Comparison of ENCODE assay signal across 9 cellular contexts in the genomic region with DNA sequence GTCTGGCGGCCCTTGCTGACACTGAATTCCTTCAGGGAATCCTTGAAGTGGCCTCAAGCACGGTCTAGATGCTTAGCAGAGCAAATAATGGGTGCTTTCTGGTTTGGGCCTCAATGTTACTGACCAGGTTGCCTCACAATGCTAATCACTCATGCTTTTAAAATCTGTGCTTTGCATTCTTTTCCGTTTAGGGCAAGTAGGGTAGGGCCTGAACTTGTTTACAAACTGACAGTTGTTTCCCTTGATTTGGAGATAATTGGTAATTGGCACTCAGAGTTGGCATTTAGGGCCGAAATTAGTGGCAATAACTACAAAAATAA. TPM values are rescaled to one million over a fixed set of nuclear protein-coding genes. Genes with fewer than 3 reads are reported as not detected.
DNase-seq lines count a peak whose midpoint lies in the region; ATAC-seq and TF ChIP-seq lines count a peak whose summit lies in the region.
"Had no signal": no experiment of that assay in that cellular context is flagged by ENCODE, and none has a peak within 500 bp of the region (broad histone marks: within the 10 kb centered on the region; RNA-seq: fewer than 3 reads in every experiment).

No MANE protein-coding gene starts in this region.

- no TSS peak for BruUV-seq in MCF 10A (replicated peaks; lab: Mats Ljungman, UMichigan)

- CTCF ChIA-PET in activated naive CD4-positive, alpha-beta T cell treated with anti-CD3 and anti-CD28 coated beads, Interleukin-2, amount 10 ng/mL, durations not matched to agents 7 days and 5 days (lab: Charles Lee), result interaction anchor here (1.5 kb wide), 1 partner anchor 107 kb away, joined by 3 read pairs; no protein-coding TSS in a partner anchor
- CTCF ChIA-PET in MCF 10A (lab: Yijun Ruan, JAX), result interaction anchor here (0.6 kb wide), 1 partner anchor 365 kb away, joined by 3 read pairs; no protein-coding TSS in a partner anchor

- H3K9me3 Mint-ChIP-seq in activated naive CD4-positive, alpha-beta T cell treated with anti-CD3 and anti-CD28 coated beads, Interleukin-2, amount 10 ng/mL, durations not matched to agents 7 days and 5 days, result no peaks in the 10 kb centered on the region
- H3K9me3 Mint-ChIP-seq in MCF 10A (ENCODE audit: unreplicated experiment), result no peaks in the 10 kb centered on the region

- H3K9me3 ChIP-seq in lung (ENCODE audit: control insufficient read depth in 2 of 2, insufficient read depth in 1 of 2, low read length in 1 of 2) (no peaks in the 10 kb centered on the region), transverse colon (no peaks in the 10 kb centered on the region)

- H3K4me3 Mint-ChIP-seq in activated naive CD4-positive, alpha-beta T cell treated with anti-CD3 and anti-CD28 coated beads, Interleukin-2, amount 10 ng/mL, durations not matched to agents 7 days and 5 days, result peak overlapping the region; percentile 86
- H3K4me3 Mint-ChIP-seq in MCF 10A (ENCODE audit: unreplicated experiment), result peak overlapping the region; percentile 85

- H3K36me3 ChIP-seq in lung (ENCODE audit: control insufficient read depth in 2 of 2, insufficient read depth in 2 of 2, low read length in 2 of 2) (peaks cover 0 to 4% of the 10 kb centered on the region in 2 donors), transverse colon (peaks cover 0 to 6% (median 0%) of the 10 kb centered on the region in 4 donors)

- H3K4me1 ChIP-seq in lung (ENCODE audit: control insufficient read depth in 2 of 2, insufficient read depth in 2 of 2, low read length in 2 of 2), result peaks cover 4 to 6% of the 10 kb centered on the region in 2 donors
- peaks cover 11 to 18% (median 13%) of the 10 kb centered on the region in 4 donors for H3K4me1 ChIP-seq in transverse colon

- peak overlapping the region; percentile 10 for H3K27ac Mint-ChIP-seq in activated naive CD4-positive, alpha-beta T cell treated with anti-CD3 and anti-CD28 coated beads, Interleukin-2, amount 10 ng/mL, durations not matched to agents 7 days and 5 days
- peak overlapping the region; percentile 88 for H3K27ac Mint-ChIP-seq in MCF 10A (ENCODE audit: low read depth, unreplicated experiment)

- no peak for TF ChIP-seq CTCF in MCF 10A (IDR thresholded peaks at IDR 0.05; ENCODE audit: unreplicated experiment)
- TF ChIP-seq CTCF in lung (IDR thresholded peaks at IDR 0.05; ENCODE audit: control extremely low read depth, extremely low read depth), result no peak
- no peak for TF ChIP-seq CTCF in transverse colon (IDR thresholded peaks at IDR 0.05)

- TF ChIP-seq EP300 in transverse colon (IDR thresholded peaks at IDR 0.05; ENCODE audit: low read depth), result no peak

- intact Hi-C loops in MCF 10A (cut with micrococcal nuclease), result no loop called here
- intact Hi-C loops in transverse colon (cut with DNase I; ENCODE audit: low total_unique reads), result no loop called here

- in situ Hi-C loops in transverse colon (cut with MboI; ENCODE audit: low pct_ligation_motif_present in 1 of 4, low pct_unique_long_range_greater_than_20kb in 1 of 4, low sequenced_read_pairs in 3 of 4), result no loop called here

- ATAC-seq in lung (ENCODE audit: insufficient read depth, low FRiP score) (no peak), GM21576 (IDR thresholded peaks at IDR 0.05; ENCODE audit: unreplicated experiment) (no peak)

- DNase-seq in activated naive CD4-positive, alpha-beta T cell treated with anti-CD3 and anti-CD28 coated beads, Interleukin-2, amount 10 ng/mL, durations not matched to agents 7 days and 5 days, result no peak
- no peak for DNase-seq in activated naive CD4-positive, alpha-beta T cell (lab: John Stamatoyannopoulos, UW)
- DNase-seq in MCF 10A (ENCODE audit: unreplicated experiment) (peak; percentile 28), lung (ENCODE audit: low spot score) (no peak), transverse colon (no peak), NCI-H2196 (lab: John Stamatoyannopoulos, UW; ENCODE audit: unreplicated experiment) (no peak), NAMALWA (ENCODE audit: low spot score) (no peak)
- DNase-seq: NCI-H1417 treated with DMSO at 0.1 percent for 48 hours had no signal

- H3K27me3 ChIP-seq in lung (ENCODE audit: control insufficient read depth, insufficient read depth) (no peaks in the 10 kb centered on the region), transverse colon (no peaks in the 10 kb centered on the region)

- TF ChIP-seq POLR2A in transverse colon (IDR thresholded peaks at IDR 0.05), result no peak

- H3K27ac ChIP-seq in lung (ENCODE audit: low read depth in 1 of 2, low read length in 1 of 2), result peak overlapping the region; percentile 92 to 95
- peak overlapping the region; percentile 85 to 98 (median 93) for H3K27ac ChIP-seq in transverse colon

- peaks cover 12% of the 10 kb centered on the region for H3K36me3 Mint-ChIP-seq in activated naive CD4-positive, alpha-beta T cell treated with anti-CD3 and anti-CD28 coated beads, Interleukin-2, amount 10 ng/mL, durations not matched to agents 7 days and 5 days
- H3K36me3 Mint-ChIP-seq in MCF 10A (ENCODE audit: insufficient read depth, unreplicated experiment), result peaks cover 12% of the 10 kb centered on the region

- POLR2A ChIA-PET in MCF 10A (lab: Yijun Ruan, JAX), result interaction anchor here (0.6 to 1.9 kb wide), 5 partner anchors 56 to 425 kb away, joined by 3 to 12 read pairs (median 3); partner anchors contain the start of genes CLCN6 and DHRS3

- peak overlapping the region; percentile 96 for H3K4me3 ChIP-seq in lung
- H3K4me3 ChIP-seq in transverse colon, result peak overlapping the region; percentile 89 to 99 (median 98)

- H3K4me1 Mint-ChIP-seq in activated naive CD4-positive, alpha-beta T cell treated with anti-CD3 and anti-CD28 coated beads, Interleukin-2, amount 10 ng/mL, durations not matched to agents 7 days and 5 days, result peaks cover 19% of the 10 kb centered on the region
- no peaks in the 10 kb centered on the region for H3K4me1 Mint-ChIP-seq in MCF 10A (ENCODE audit: insufficient read depth, unreplicated experiment)

- 26 to 54% methylated on average over 4 of the region's 4 CpGs for WGBS in lung, 2 donors
- 18% methylated on average over 4 of the region's 4 CpGs; no CpG with 5 or more reads in 1 of the 2 donors for WGBS in transverse colon (ENCODE audit: low coverage in 1 of 2), 2 donors

- peaks cover 10% of the 10 kb centered on the region for H3K27me3 Mint-ChIP-seq in activated naive CD4-positive, alpha-beta T cell treated with anti-CD3 and anti-CD28 coated beads, Interleukin-2, amount 10 ng/mL, durations not matched to agents 7 days and 5 days
- H3K27me3 Mint-ChIP-seq in MCF 10A (ENCODE audit: insufficient read depth, unreplicated experiment), result no peaks in the 10 kb centered on the region

RNA-seq across cellular contexts. Expression of gene VPS13D, which starts 1.4 kb away (rescaled TPM):
- total RNA-seq in MCF 10A (2022), result 36.5 and 39.3 TPM in 2 replicates
- total RNA-seq in lung, result 10 to 100 TPM; 55.3 to 76.0 TPM
- polyA plus RNA-seq in lung, result 10 to 100 TPM; 18.4 to 19.7 TPM
- 100 to 1,000 TPM; 101 to 136 (median 116) TPM for total RNA-seq in transverse colon
